In the genomic region with DNA sequence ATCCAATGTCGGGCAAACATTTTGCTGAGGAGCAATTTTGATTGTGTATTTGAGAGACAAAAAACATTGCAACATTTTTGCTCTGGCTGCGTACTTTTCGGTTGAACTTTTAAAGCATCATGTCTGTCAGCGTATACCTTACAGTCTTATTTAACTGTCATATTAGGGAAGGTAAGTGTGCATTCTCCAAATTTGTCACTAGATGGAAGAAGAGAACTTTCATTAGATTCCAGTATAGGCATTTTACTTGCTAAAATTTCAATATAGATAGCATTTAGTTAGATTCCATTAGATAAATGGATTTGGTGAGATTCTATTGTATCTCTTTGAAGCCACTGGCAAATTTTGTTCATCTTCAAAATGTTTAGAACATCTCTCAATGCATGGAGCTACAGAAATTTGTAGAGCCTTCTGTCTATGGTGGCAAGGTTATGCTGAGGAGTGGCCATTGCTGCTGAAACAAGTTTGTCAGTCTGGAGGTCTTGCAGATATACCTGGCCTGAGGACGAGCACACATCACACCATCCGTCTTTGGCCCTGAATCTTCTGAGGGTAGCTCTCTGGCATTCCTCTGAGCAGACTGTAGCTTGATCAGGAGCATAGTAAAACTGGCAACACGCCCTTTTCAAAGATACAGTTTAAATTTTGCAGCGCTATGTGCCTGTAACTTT, we compare ENCODE assay signal across 10 cellular contexts.
DNase-seq lines count a peak whose midpoint lies in the region; ATAC-seq, FAIRE-seq and TF ChIP-seq lines count a peak whose summit lies in the region.
"Had no signal": no experiment of that assay in that cellular context is flagged by ENCODE, and none has a peak within 500 bp of the region (broad histone marks: within the 10 kb centered on the region; RNA-seq: fewer than 3 reads in every experiment).

No MANE protein-coding gene starts in this region.

- peak; percentile 31 for DNase-seq in COR-L47 (lab: John Stamatoyannopoulos, UW)
- DNase-seq in keratinocyte (ENCODE audit: low read depth, low spot score), result no peak
- DNase-seq in esophagus muscularis mucosa (ENCODE audit: extremely low spot score), result no peak
- no peak for DNase-seq in HCEC 1CT
- no peak for DNase-seq in amniotic stem cell (lab: John Stamatoyannopoulos, UW)
- DNase-seq in activated naive CD4-positive, alpha-beta T cell treated with anti-CD3 and anti-CD28 coated beads, Interleukin-2, amount 50 U/mL, for 72 hours (ENCODE audit: low spot score in 2 of 2), result no peak
- DNase-seq: activated CD4-positive, alpha-beta T cell treated with anti-CD3 and anti-CD28 coated beads, Interleukin-2, amount 50 U/mL, for 1 hour; stimulated activated CD4-positive, alpha-beta T cell treated with anti-CD3 and anti-CD28 coated beads, Interleukin-4, amount 100 ng/mL, for 24 hours had no signal

- H3K4me3 ChIP-seq in HUES48 (ENCODE audit: low read depth, low read length), result no peak overlapping the region
- no peak overlapping the region for H3K4me3 ChIP-seq in keratinocyte (ENCODE audit: control insufficient read depth in 2 of 3, extremely low read depth in 1 of 3, insufficient read depth in 2 of 3, low read depth in 1 of 3, low read length in 3 of 3)
- H3K4me3 ChIP-seq in esophagus muscularis mucosa, result no peak overlapping the region

- no peaks in the 10 kb centered on the region for H3K79me2 ChIP-seq in keratinocyte (ENCODE audit: control insufficient read depth, insufficient read depth, low read length)

- H3K27ac ChIP-seq in HUES48 (ENCODE audit: low read depth, low read length) (peak overlapping the region; percentile 51), keratinocyte (ENCODE audit: control insufficient read depth, insufficient read depth, low read length) (no peak overlapping the region), esophagus muscularis mucosa (replicated peaks in 1 of 4) (no peak overlapping the region)

- FAIRE-seq in keratinocyte (lab: Jason Lieb, UNC), result peak; percentile 72

- TF ChIP-seq CTCF in keratinocyte (optimal IDR thresholded peaks at IDR 0.05 in 1 of 3, IDR thresholded peaks at IDR 0.05 in 1 of 3, conservative IDR thresholded peaks at IDR 0.05 in 1 of 3; ENCODE audit: extremely low read depth in 1 of 3, insufficient read depth in 2 of 3, low read length in 3 of 3), result peak in 2 of 3 experiments; percentile 38 to 52
- TF ChIP-seq CTCF in esophagus muscularis mucosa (IDR thresholded peaks at IDR 0.05), result no peak

- WGBS in esophagus muscularis mucosa, result 64% methylated on average over 8 of the region's 8 CpGs

- H3K27ac Mint-ChIP-seq in activated naive CD4-positive, alpha-beta T cell treated with anti-CD3 and anti-CD28 coated beads, Interleukin-2, amount 50 U/mL, for 72 hours, result no peak overlapping the region

- H2AFZ ChIP-seq in keratinocyte (ENCODE audit: control insufficient read depth, low read length), result no peak overlapping the region

- dilution Hi-C loops in keratinocyte (cut with MboI; ENCODE audit: extremely low pct_ligation_motif_present, low sequenced_read_pairs), result no loop called here

- H3K36me3 Mint-ChIP-seq in activated naive CD4-positive, alpha-beta T cell treated with anti-CD3 and anti-CD28 coated beads, Interleukin-2, amount 50 U/mL, for 72 hours, result peaks cover 0 to 11% of the 10 kb centered on the region in 2 donors

- no peaks in the 10 kb centered on the region for H3K9me1 ChIP-seq in keratinocyte (ENCODE audit: control insufficient read depth, extremely low read depth, insufficient read depth, low read length)

- H3K9me3 ChIP-seq in HUES48 (ENCODE audit: control insufficient read depth, insufficient read depth, low read length), result peaks cover 6% of the 10 kb centered on the region
- H3K9me3 ChIP-seq in keratinocyte (ENCODE audit: control insufficient read depth, low read depth, low read length), result no peaks in the 10 kb centered on the region
- no peaks in the 10 kb centered on the region for H3K9me3 ChIP-seq in esophagus muscularis mucosa

- H3K9me3 Mint-ChIP-seq in activated naive CD4-positive, alpha-beta T cell treated with anti-CD3 and anti-CD28 coated beads, Interleukin-2, amount 50 U/mL, for 72 hours, result peaks cover 22 to 28% of the 10 kb centered on the region in 2 donors

- intact Hi-C loops in esophagus muscularis mucosa (cut with DNase I), result no loop called here

- H3K9ac ChIP-seq in HUES48 (ENCODE audit: low read depth, low read length) (no peak overlapping the region), keratinocyte (ENCODE audit: control insufficient read depth, extremely low read depth, insufficient read depth, low read length) (no peak overlapping the region)

- no peaks in the 10 kb centered on the region for H4K20me1 ChIP-seq in keratinocyte (ENCODE audit: control insufficient read depth, extremely low read depth, insufficient read depth, low read length)

- peak; percentile 60; the same call in 2 of the 3 replicates for ATAC-seq in SK-N-SH treated with all-trans-retinoic acid at 6 μM for 48 hours
- no peak for ATAC-seq in activated naive CD4-positive, alpha-beta T cell treated with anti-CD3 and anti-CD28 coated beads, Interleukin-2, amount 50 U/mL, for 72 hours

- TF ChIP-seq EP300 in esophagus muscularis mucosa (IDR thresholded peaks at IDR 0.05), result no peak

- no peak for TF ChIP-seq POLR2A in esophagus muscularis mucosa (IDR thresholded peaks at IDR 0.05; ENCODE audit: low read depth)

- H3K4me2 ChIP-seq in keratinocyte (ENCODE audit: control insufficient read depth, extremely low read depth, insufficient read depth, low read depth, low read length), result no peak overlapping the region

- no peaks in the 10 kb centered on the region for H3K36me3 ChIP-seq in HUES48 (ENCODE audit: control insufficient read depth, insufficient read depth, low read length)
- no peaks in the 10 kb centered on the region for H3K36me3 ChIP-seq in keratinocyte (ENCODE audit: control insufficient read depth in 2 of 2, extremely low read depth in 1 of 2, insufficient read depth in 2 of 2, low read length in 2 of 2)
- H3K36me3 ChIP-seq in esophagus muscularis mucosa, result no peaks in the 10 kb centered on the region

- H3K27me3 ChIP-seq in HUES48 (ENCODE audit: control insufficient read depth, insufficient read depth, low read length) (no peaks in the 10 kb centered on the region), keratinocyte (ENCODE audit: control insufficient read depth, extremely low read depth, insufficient read depth, low read length) (no peaks in the 10 kb centered on the region), esophagus muscularis mucosa (no peaks in the 10 kb centered on the region)

- H3K4me1 ChIP-seq in HUES48 (ENCODE audit: control insufficient read depth, insufficient read depth, low read length) (peaks cover 5% of the 10 kb centered on the region), keratinocyte (ENCODE audit: control insufficient read depth, extremely low read depth, insufficient read depth, low read length) (no peaks in the 10 kb centered on the region), esophagus muscularis mucosa (no peaks in the 10 kb centered on the region)

TF ChIP-seq in SK-N-SH treated with all-trans-retinoic acid at 6 μM for 48 hours, 23 proteins besides CTCF, POLR2A, EP300 and RAD21:
- TF ChIP-seq ZC3H10 (CRISPR knock-in tag; IDR thresholded peaks at IDR 0.05) (no peak), ZNF70 (CRISPR knock-in tag; IDR thresholded peaks at IDR 0.05) (no peak), ZFP3 (CRISPR knock-in tag; IDR thresholded peaks at IDR 0.05) (no peak), PATZ1 (CRISPR knock-in tag; IDR thresholded peaks at IDR 0.05; ENCODE audit: borderline replicate concordance) (no peak), ESRRG (CRISPR knock-in tag; IDR thresholded peaks at IDR 0.05) (no peak)
- TF ChIP-seq, protein P1, sequence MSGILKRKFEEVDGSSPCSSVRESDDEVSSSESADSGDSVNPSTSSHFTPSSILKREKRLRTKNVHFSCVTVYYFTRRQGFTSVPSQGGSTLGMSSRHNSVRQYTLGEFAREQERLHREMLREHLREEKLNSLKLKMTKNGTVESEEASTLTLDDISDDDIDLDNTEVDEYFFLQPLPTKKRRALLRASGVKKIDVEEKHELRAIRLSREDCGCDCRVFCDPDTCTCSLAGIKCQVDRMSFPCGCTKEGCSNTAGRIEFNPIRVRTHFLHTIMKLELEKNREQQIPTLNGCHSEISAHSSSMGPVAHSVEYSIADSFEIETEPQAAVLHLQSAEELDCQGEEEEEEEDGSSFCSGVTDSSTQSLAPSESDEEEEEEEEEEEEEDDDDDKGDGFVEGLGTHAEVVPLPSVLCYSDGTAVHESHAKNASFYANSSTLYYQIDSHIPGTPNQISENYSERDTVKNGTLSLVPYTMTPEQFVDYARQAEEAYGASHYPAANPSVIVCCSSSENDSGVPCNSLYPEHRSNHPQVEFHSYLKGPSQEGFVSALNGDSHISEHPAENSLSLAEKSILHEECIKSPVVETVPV (CRISPR knock-in tag; IDR thresholded peaks at IDR 0.05), result no peak
- TF ChIP-seq, protein P2, sequence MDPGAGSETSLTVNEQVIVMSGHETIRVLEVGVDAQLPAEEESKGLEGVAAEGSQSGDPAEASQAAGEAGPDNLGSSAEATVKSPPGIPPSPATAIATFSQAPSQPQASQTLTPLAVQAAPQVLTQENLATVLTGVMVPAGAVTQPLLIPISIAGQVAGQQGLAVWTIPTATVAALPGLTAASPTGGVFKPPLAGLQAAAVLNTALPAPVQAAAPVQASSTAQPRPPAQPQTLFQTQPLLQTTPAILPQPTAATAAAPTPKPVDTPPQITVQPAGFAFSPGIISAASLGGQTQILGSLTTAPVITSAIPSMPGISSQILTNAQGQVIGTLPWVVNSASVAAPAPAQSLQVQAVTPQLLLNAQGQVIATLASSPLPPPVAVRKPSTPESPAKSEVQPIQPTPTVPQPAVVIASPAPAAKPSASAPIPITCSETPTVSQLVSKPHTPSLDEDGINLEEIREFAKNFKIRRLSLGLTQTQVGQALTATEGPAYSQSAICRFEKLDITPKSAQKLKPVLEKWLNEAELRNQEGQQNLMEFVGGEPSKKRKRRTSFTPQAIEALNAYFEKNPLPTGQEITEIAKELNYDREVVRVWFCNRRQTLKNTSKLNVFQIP (CRISPR knock-in tag; IDR thresholded peaks at IDR 0.05; ENCODE audit: borderline replicate concordance, low read depth), result no peak

Comparison
In these comparisons a context has a peak if more than half of its experiments do, and no peak if none do; other contexts are left out.
1. CTCF ChIP-seq: peak in keratinocyte (2 of 3); none in esophagus muscularis mucosa (0 of 3).